ENCODE assay signal across 15 cellular contexts in the genomic region with DNA sequence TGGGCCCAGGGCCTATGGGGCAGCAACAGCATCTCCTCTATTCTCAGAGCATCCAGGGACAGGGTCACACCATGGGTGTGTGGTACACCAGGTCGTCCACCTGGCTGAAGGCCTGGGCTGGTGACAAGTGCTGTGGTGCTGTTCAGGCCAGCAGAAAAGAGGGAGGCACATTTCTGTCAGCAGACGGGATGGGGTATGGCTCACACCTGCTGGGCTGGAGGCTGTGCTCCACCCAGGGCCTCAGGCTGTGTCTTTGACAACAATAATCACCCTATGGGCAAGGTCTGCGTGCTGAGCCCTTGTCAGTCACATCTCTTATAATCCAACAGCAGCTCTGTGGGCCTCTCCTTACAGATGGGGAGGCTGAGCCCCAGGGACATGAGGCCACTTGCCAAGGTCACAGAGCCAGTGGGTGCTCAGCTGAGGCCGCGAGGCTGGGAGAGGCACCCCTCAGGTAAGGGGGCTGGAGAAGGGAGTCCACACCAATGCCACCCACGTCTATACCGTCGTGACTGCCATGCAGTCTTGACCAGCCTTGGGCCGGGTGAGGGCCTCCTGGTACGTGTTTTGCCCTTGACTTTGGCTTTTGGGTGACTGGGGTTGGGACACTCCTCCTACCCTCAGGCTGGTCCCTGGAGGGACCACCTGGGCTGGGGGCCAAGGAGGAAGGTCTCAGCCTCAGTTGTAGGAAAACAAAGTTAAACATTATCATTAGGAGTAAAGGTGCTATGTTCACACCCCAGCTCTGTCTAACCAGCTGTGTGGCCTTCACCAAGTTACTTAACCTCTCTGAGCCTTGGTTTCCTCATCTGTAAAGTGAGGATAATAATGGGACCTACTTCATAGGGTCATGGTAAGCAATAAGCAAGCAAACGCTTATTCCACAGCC. TPM values are rescaled to one million over a fixed set of nuclear protein-coding genes. Genes with fewer than 3 reads are reported as not detected.
DNase-seq lines count a peak whose midpoint lies in the region; ATAC-seq, FAIRE-seq and TF ChIP-seq lines count a peak whose summit lies in the region.
"Had no signal": no experiment of that assay in that cellular context is flagged by ENCODE, and none has a peak within 500 bp of the region (broad histone marks: within the 10 kb centered on the region; RNA-seq: fewer than 3 reads in every experiment).

No MANE protein-coding gene starts in this region.

- H3K27ac Mint-ChIP-seq in activated T-helper 1 cell treated with anti-CD3 and anti-CD28 coated beads, Interleukin-12 subunit alpha, Interleukin-12 subunit beta, Interleukin-2, Interleukin-4 antibody, amounts not matched to agents 30 ng/mL and 10 ng/mL and 1 ng/mL, durations not matched to agents 14 hours and 24 hours and 36 hours: no peak overlapping the region
- peak overlapping the region in 2 of 6 donors; percentile 62 to 88 for H3K27ac Mint-ChIP-seq in naive B cell

- peaks cover 0 to 31% (median 12%) of the 10 kb centered on the region in 12 donors for H3K4me1 ChIP-seq in heart left ventricle
- peaks cover 37% of the 10 kb centered on the region for H3K4me1 ChIP-seq in left ventricle myocardium inferior

- no peak for ATAC-seq in heart left ventricle
- ATAC-seq in naive B cell (ENCODE audit: low read depth in 2 of 2): no peak

- peak overlapping the region in 1 of 12 donors; percentile 0 for H3K27ac ChIP-seq in heart left ventricle
- no peak overlapping the region for H3K27ac ChIP-seq in left ventricle myocardium inferior (replicated peaks)
- H3K27ac ChIP-seq: KMS-11, neutrophil had no signal

- H3K9me3 ChIP-seq in heart left ventricle: no peaks in the 10 kb centered on the region
- no peaks in the 10 kb centered on the region for H3K9me3 ChIP-seq in left ventricle myocardium inferior (replicated peaks)
- H3K9me3 ChIP-seq: BE2C, neutrophil had no signal

- no peak for TF ChIP-seq POLR2A in heart left ventricle (IDR thresholded peaks at IDR 0.05)

- H3K27me3 ChIP-seq in heart left ventricle (no peaks in the 10 kb centered on the region), left ventricle myocardium inferior (ENCODE audit: low read depth) (no peaks in the 10 kb centered on the region)
- H3K27me3 ChIP-seq: BE2C had no signal

- TF ChIP-seq CTCF in heart left ventricle (IDR thresholded peaks at IDR 0.05) (no peak), left ventricle myocardium inferior (IDR thresholded peaks at IDR 0.05; ENCODE audit: borderline replicate concordance) (no peak)

- peaks cover 3% of the 10 kb centered on the region for H3K27me3 Mint-ChIP-seq in activated T-helper 1 cell treated with anti-CD3 and anti-CD28 coated beads, Interleukin-12 subunit alpha, Interleukin-12 subunit beta, Interleukin-2, Interleukin-4 antibody, amounts not matched to agents 30 ng/mL and 10 ng/mL and 1 ng/mL, durations not matched to agents 14 hours and 24 hours and 36 hours (ENCODE audit: insufficient read depth)
- H3K27me3 Mint-ChIP-seq in naive B cell: no peaks in the 10 kb centered on the region

- H3K9me3 Mint-ChIP-seq in activated T-helper 1 cell treated with anti-CD3 and anti-CD28 coated beads, Interleukin-12 subunit alpha, Interleukin-12 subunit beta, Interleukin-2, Interleukin-4 antibody, amounts not matched to agents 30 ng/mL and 10 ng/mL and 1 ng/mL, durations not matched to agents 14 hours and 24 hours and 36 hours: no peaks in the 10 kb centered on the region
- no peaks in the 10 kb centered on the region for H3K9me3 Mint-ChIP-seq in naive B cell

- intact Hi-C loops in heart left ventricle (cut with DNase I): loop anchor here (2.0 to 10.0 kb wide), 15 partner anchors 92 to 1531 kb away; no protein-coding TSS in a partner anchor
- intact Hi-C loops in left ventricle myocardium inferior (cut with micrococcal nuclease): no loop called here
- intact Hi-C loops in activated T-helper 1 cell treated with anti-CD3 and anti-CD28 coated beads, Interleukin-12 subunit alpha, Interleukin-12 subunit beta, Interleukin-2, Interleukin-4 antibody, amounts not matched to agents 30 ng/mL and 10 ng/mL and 1 ng/mL, durations not matched to agents 14 hours and 24 hours and 36 hours (cut with micrococcal nuclease): loop anchor here (5.0 to 10.0 kb wide), 5 partner anchors 92 to 1521 kb away; partner anchors contain the start of gene AMMECR1L

- H3K4me3 ChIP-seq in heart left ventricle (no peak overlapping the region), left ventricle myocardium inferior (no peak overlapping the region)

- FAIRE-seq in urothelium cell line (lab: Jason Lieb, UNC): peak; percentile 55
- FAIRE-seq: G401.6 had no signal

- H3K36me3 ChIP-seq in heart left ventricle: no peaks in the 10 kb centered on the region
- H3K36me3 ChIP-seq in left ventricle myocardium inferior: no peaks in the 10 kb centered on the region
- H3K36me3 ChIP-seq: BE2C, neutrophil had no signal

- 87 to 95% (median 95%) methylated on average over 5 to 11 of the region's 11 CpGs for WGBS in heart left ventricle, 4 donors

- no peaks in the 10 kb centered on the region for H3K36me3 Mint-ChIP-seq in activated T-helper 1 cell treated with anti-CD3 and anti-CD28 coated beads, Interleukin-12 subunit alpha, Interleukin-12 subunit beta, Interleukin-2, Interleukin-4 antibody, amounts not matched to agents 30 ng/mL and 10 ng/mL and 1 ng/mL, durations not matched to agents 14 hours and 24 hours and 36 hours (ENCODE audit: low read depth)
- no peaks in the 10 kb centered on the region for H3K36me3 Mint-ChIP-seq in naive B cell

- peak in 3 of 5 donors; percentile 6 to 48 (median 16) for DNase-seq in heart left ventricle
- DNase-seq in left ventricle myocardium inferior: no peak
- DNase-seq in activated T-helper 1 cell treated with anti-CD3 and anti-CD28 coated beads, Interleukin-12 subunit alpha, Interleukin-12 subunit beta, Interleukin-2, Interleukin-4 antibody, amounts not matched to agents 30 ng/mL and 10 ng/mL and 1 ng/mL, durations not matched to agents 14 hours and 24 hours and 36 hours (ENCODE audit: low spot score): no peak
- DNase-seq in naive B cell: no peak
- no peak for DNase-seq in urothelium cell line (ENCODE audit: low spot score)
- no peak for DNase-seq in stimulated activated naive CD4-positive, alpha-beta T cell (lab: John Stamatoyannopoulos, UW)
- DNase-seq in NCI-H2227 treated with DMSO at 0.1 percent for 48 hours (lab: John Stamatoyannopoulos, UW): no peak
- no peak for DNase-seq in GF-D8 (lab: John Stamatoyannopoulos, UW)
- DNase-seq: activated CD4-positive, alpha-beta T cell treated with anti-CD3 and anti-CD28 coated beads, Interleukin-2, amount 50 U/mL, for 1 hour; BE2C; NCI-H2107; stimulated activated CD4-positive, alpha-beta T cell treated with anti-CD3 and anti-CD28 coated beads, Interleukin-15, amount 100 ng/mL, for 24 hours had no signal

- H3K4me1 Mint-ChIP-seq in activated T-helper 1 cell treated with anti-CD3 and anti-CD28 coated beads, Interleukin-12 subunit alpha, Interleukin-12 subunit beta, Interleukin-2, Interleukin-4 antibody, amounts not matched to agents 30 ng/mL and 10 ng/mL and 1 ng/mL, durations not matched to agents 14 hours and 24 hours and 36 hours (ENCODE audit: low read depth): peaks cover 6% of the 10 kb centered on the region
- peaks cover 13 to 16% (median 16%) of the 10 kb centered on the region in 3 donors for H3K4me1 Mint-ChIP-seq in naive B cell

- peak overlapping the region; percentile 67 for H3K4me3 Mint-ChIP-seq in activated T-helper 1 cell treated with anti-CD3 and anti-CD28 coated beads, Interleukin-12 subunit alpha, Interleukin-12 subunit beta, Interleukin-2, Interleukin-4 antibody, amounts not matched to agents 30 ng/mL and 10 ng/mL and 1 ng/mL, durations not matched to agents 14 hours and 24 hours and 36 hours
- peak overlapping the region in 5 of 8 donors; percentile 55 to 85 (median 81) for H3K4me3 Mint-ChIP-seq in naive B cell

RNA-seq across cellular contexts. Expression of gene HS6ST1, which starts 5.6 kb away (rescaled TPM):
- 10 to 100 TPM; 18.1 to 87.3 (median 24.9) TPM for total RNA-seq in heart left ventricle
- polyA plus RNA-seq in heart left ventricle: 10 to 100 TPM; 15.6 to 26.5 TPM
- total RNA-seq in left ventricle myocardium inferior: 26.7 TPM
- 21.6 and 22.3 TPM in 2 replicates for total RNA-seq in activated T-helper 1 cell treated with anti-CD3 and anti-CD28 coated beads, Interleukin-12 subunit alpha, Interleukin-12 subunit beta, Interleukin-2, Interleukin-4 antibody, amounts not matched to agents 30 ng/mL and 10 ng/mL and 1 ng/mL, durations not matched to agents 14 hours and 24 hours and 36 hours
- polyA plus RNA-seq in naive B cell (ENCODE audit: low read depth in 6 of 6): 10 to 100 TPM in 2 of 6 donors, 1 to 10 TPM in 4; 3.3 to 11.5 (median 6.8) TPM

Comparison
In these comparisons a context has a peak if more than half of its experiments do, and no peak if none do; other contexts are left out.
1. DNase-seq: peak in heart left ventricle (3 of 5); none in left ventricle myocardium inferior (single experiment), activated T-helper 1 cell treated with anti-CD3 and anti-CD28 coated beads, Interleukin-12 subunit alpha, Interleukin-12 subunit beta, Interleukin-2, Interleukin-4 antibody, amounts not matched to agents 30 ng/mL and 10 ng/mL and 1 ng/mL, durations not matched to agents 14 hours and 24 hours and 36 hours (single experiment), naive B cell (single experiment), urothelium cell line (single experiment), stimulated activated naive CD4-positive, alpha-beta T cell (0 of 6), NCI-H2227 treated with DMSO at 0.1 percent for 48 hours (single experiment) and GF-D8 (single experiment).